1 cellular context compared by ENCODE assay signal in the genomic region with DNA sequence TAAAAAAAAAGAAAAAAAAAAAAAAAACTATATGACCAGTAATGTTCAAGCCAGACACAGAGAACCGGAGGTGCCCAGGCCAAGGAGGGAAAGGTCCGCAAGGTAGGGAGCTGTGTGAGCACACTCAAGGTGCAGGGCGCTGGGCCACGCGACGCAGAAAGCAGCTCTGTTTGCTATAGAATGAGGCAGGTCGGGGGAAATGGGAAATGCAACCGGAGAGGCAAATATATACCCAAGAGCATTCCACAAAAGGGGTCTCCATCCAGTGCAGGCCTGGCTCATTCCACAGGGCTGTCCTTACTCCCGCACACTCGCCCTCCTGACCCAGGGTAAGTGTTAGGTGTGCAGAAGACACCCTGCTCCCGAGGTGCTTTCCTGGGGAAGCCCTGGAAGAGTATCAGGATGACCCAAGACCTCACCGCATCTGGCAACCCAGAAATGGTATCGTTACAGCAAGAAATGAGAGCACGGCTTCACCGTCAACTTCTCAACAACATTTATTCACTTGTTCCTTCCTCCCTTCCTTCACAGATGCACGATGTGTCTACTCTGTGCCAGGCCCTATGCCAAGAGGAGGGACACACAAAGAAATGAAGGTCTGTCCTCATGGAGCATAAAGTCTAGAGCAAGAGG.
TF ChIP-seq lines count a peak whose summit lies in the region.

No MANE protein-coding gene starts in this region.

TF ChIP-seq in H1, 55 proteins besides CTCF, POLR2A, EP300 and RAD21 (continued from another document):
- no peak for TF ChIP-seq YY1 (IDR thresholded peaks at IDR 0.05; ENCODE audit: low read depth, low read length)
- TF ChIP-seq KDM4A (IDR thresholded peaks at IDR 0.05; ENCODE audit: low read depth, low read length, severe bottlenecking): no peak
- TF ChIP-seq HDAC6 (IDR thresholded peaks at IDR 0.05; ENCODE audit: low read depth, low read length): no peak
- no peak for TF ChIP-seq GTF2F1 (IDR thresholded peaks at IDR 0.05; ENCODE audit: borderline replicate concordance, low read depth, low read length)
- no peak for TF ChIP-seq TAF1 (IDR thresholded peaks at IDR 0.05; ENCODE audit: low read depth, low read length)
- no peak for TF ChIP-seq TAF7 (optimal IDR thresholded peaks at IDR 0.05; ENCODE audit: borderline replicate concordance, low read depth, low read length)
- TF ChIP-seq SP1 (IDR thresholded peaks at IDR 0.05; ENCODE audit: low read depth, low read length): no peak
TF ChIP-seq in H1: peak in this region for 0.
